8 cellular contexts compared by ENCODE assay signal in the genomic region with DNA sequence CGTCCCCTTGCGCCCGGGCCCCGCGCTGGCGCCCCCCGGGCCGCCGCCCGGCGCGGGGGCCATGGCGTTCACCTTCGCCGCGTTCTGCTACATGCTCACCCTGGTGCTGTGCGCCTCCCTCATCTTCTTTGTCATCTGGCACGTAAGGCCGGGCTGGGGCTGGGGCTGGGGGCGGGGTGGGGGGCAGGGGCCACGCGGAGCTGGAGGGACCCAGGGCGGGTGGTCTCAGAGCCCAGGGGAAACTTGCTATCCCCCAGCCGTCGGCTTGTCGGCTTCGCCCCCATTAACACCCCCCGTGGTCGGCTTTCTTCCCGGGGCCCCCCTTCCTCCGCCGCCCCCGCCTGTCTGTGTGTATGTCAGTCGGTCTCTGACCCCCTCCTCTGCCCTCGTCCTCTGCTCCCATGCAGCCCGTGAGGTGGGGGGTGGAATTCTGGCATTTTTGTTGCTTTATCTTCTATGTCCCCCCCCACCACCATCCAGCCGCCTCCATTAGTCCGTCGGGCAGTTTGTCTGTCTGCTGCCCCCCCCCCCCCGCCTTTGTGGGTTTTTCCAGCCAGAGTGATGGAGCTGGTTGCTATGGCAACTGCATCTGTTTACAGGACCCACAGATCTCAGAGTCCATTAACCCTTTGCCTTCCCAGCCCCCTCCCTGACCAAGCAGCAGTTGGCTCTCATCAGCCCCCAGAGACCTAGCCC. TPM values are rescaled to one million over a fixed set of nuclear protein-coding genes. Genes with fewer than 3 reads are reported as not detected.
DNase-seq lines count a peak whose midpoint lies in the region; ATAC-seq and TF ChIP-seq lines count a peak whose summit lies in the region.

No MANE protein-coding gene starts in this region.

- H3K4me1 ChIP-seq in Peyer's patch (peaks cover 3 to 28% (median 19%) of the 10 kb centered on the region in 4 donors), spleen (peaks cover 10 to 63% (median 31%) of the 10 kb centered on the region in 6 donors)

- H3K36me3 ChIP-seq in Peyer's patch = peaks cover 0 to 31% (median 0%) of the 10 kb centered on the region in 3 donors
- H3K36me3 ChIP-seq in spleen = peaks cover 0 to 39% (median 33%) of the 10 kb centered on the region in 6 donors

- no peaks in the 10 kb centered on the region for H3K9me3 Mint-ChIP-seq in effector memory CD8-positive, alpha-beta T cell

- H3K36me3 Mint-ChIP-seq in effector memory CD8-positive, alpha-beta T cell (ENCODE audit: insufficient read depth) = peaks cover 59% of the 10 kb centered on the region

- peaks cover 47 to 52% of the 10 kb centered on the region in 2 donors for H3K4me1 Mint-ChIP-seq in effector memory CD8-positive, alpha-beta T cell (ENCODE audit: low read depth in 2 of 2)

- TF ChIP-seq POLR2A in Peyer's patch (IDR thresholded peaks at IDR 0.05) (no peak), spleen (IDR thresholded peaks at IDR 0.05) (no peak)

- H3K4me3 Mint-ChIP-seq in effector memory CD8-positive, alpha-beta T cell = peak overlapping the region; percentile 70 to 76

- H3K27ac ChIP-seq in Peyer's patch (peak overlapping the region in 1 of 4 donors; percentile 83), spleen (peak overlapping the region in 1 of 8 donors; percentile 69)

- no peaks in the 10 kb centered on the region for H3K9me3 ChIP-seq in Peyer's patch
- no peaks in the 10 kb centered on the region for H3K9me3 ChIP-seq in spleen

- no peaks in the 10 kb centered on the region for H3K27me3 Mint-ChIP-seq in effector memory CD8-positive, alpha-beta T cell

- ATAC-seq in effector memory CD8-positive, alpha-beta T cell (replicated peaks) = no peak

- TF ChIP-seq CTCF in Peyer's patch (IDR thresholded peaks at IDR 0.05) (no peak), spleen (IDR thresholded peaks at IDR 0.05 in 8 of 11, conservative IDR thresholded peaks at IDR 0.05 in 3 of 11) (no peak)

- peak overlapping the region; percentile 89 to 92 for H3K27ac Mint-ChIP-seq in effector memory CD8-positive, alpha-beta T cell

- intact Hi-C loops in spleen (cut with DNase I; ENCODE audit: low total_unique reads) = no loop called here

- no peaks in the 10 kb centered on the region for H3K27me3 ChIP-seq in Peyer's patch
- peaks cover 0 to 17% (median 0%) of the 10 kb centered on the region in 7 donors for H3K27me3 ChIP-seq in spleen (replicated peaks in 1 of 7)

- WGBS in spleen, 5 donors = 3 to 6% (median 4%) methylated on average over 26 to 40 of the region's 40 CpGs

- H3K4me3 ChIP-seq in Peyer's patch (peak overlapping the region in 3 of 4 donors; percentile 23 to 69 (median 48)), spleen (peak overlapping the region in 2 of 8 donors; percentile 34 to 65)

- DNase-seq in NCI-H82 (lab: John Stamatoyannopoulos, UW) (peak; percentile 53), NCI-H82 treated with DMSO at 0.1 percent for 48 hours (lab: John Stamatoyannopoulos, UW; ENCODE audit: unreplicated experiment) (no peak), Peyer's patch (no peak), spleen (peak; percentile 77), T1000 (lab: John Stamatoyannopoulos, UW) (no peak), H4 (ENCODE audit: low spot score) (no peak)
- no peak for DNase-seq in effector memory CD8-positive, alpha-beta T cell
- no peak for DNase-seq in activated CD4-positive, CD25-positive, alpha-beta regulatory T cell (lab: John Stamatoyannopoulos, UW)

RNA-seq across cellular contexts. Expression of a gene that starts 0.6 kb away (rescaled TPM):
- not detected for total RNA-seq in Peyer's patch
- total RNA-seq in spleen = 1 to 10 TPM in 3 of 7 donors, under 1 TPM in 2, not detected in 2; 0.40 to 1.9 (median 1.3) TPM
- under 1 TPM; 0.20 to 0.57 (median 0.26) TPM for polyA plus RNA-seq in spleen
- total RNA-seq in H4 (2014; rRNA removed; shearing (Covaris generic)) = 8.4 and 10.8 TPM in 2 replicates

RNA-seq across cellular contexts. Expression of a gene that starts 10.1 kb away (rescaled TPM):
- total RNA-seq in Peyer's patch (100 to 1,000 TPM in 2 of 4 donors, 10 to 100 TPM in 2; 80.0 to 161 (median 103) TPM), spleen (100 to 1,000 TPM; 101 to 130 (median 123) TPM)
- polyA plus RNA-seq in spleen = 100 to 1,000 TPM in 1 of 3 donors, 10 to 100 TPM in 2; 66.8 to 150 (median 77.0) TPM
- total RNA-seq in H4 (2014; rRNA removed; shearing (Covaris generic)) = 98.6 and 111 TPM in 2 replicates

RNA-seq across cellular contexts. Expression of a gene that starts 10.4 kb away (rescaled TPM):
- total RNA-seq in Peyer's patch = 100 to 1,000 TPM in 3 of 4 donors, 10 to 100 TPM in 1; 52.0 to 132 (median 115) TPM
- total RNA-seq in spleen = 10 to 100 TPM; 34.7 to 50.4 (median 40.4) TPM
- polyA plus RNA-seq in spleen = 10 to 100 TPM; 48.3 to 60.1 (median 49.3) TPM
- total RNA-seq in H4 (2014; rRNA removed; shearing (Covaris generic)) = 114 and 120 TPM in 2 replicates

RNA-seq across cellular contexts. Expression of a gene that starts 13.2 kb away (rescaled TPM):
- total RNA-seq in Peyer's patch (under 1 TPM in 2 of 4 donors, not detected in 2; 0.27 to 0.35 TPM), spleen (under 1 TPM in 1 of 7 donors, not detected in 6; 0.34 TPM)
- under 1 TPM in 2 of 3 donors, not detected in 1; 0.02 TPM for polyA plus RNA-seq in spleen
- total RNA-seq in H4 (2014; rRNA removed; shearing (Covaris generic)) = 0.08 and 0.10 TPM in 2 replicates

RNA-seq across cellular contexts. Expression of a gene that starts 21.0 kb away (rescaled TPM):
- 10 to 100 TPM in 3 of 4 donors, 1 to 10 TPM in 1; 8.3 to 28.0 (median 13.2) TPM for total RNA-seq in Peyer's patch
- total RNA-seq in spleen = 10 to 100 TPM in 6 of 7 donors, 1 to 10 TPM in 1; 8.8 to 30.8 (median 18.3) TPM
- polyA plus RNA-seq in spleen = 10 to 100 TPM in 1 of 3 donors, 1 to 10 TPM in 2; 5.5 to 19.5 (median 7.8) TPM
- 9.0 and 15.1 TPM in 2 replicates for total RNA-seq in H4 (2014; rRNA removed; shearing (Covaris generic))

Comparison
In these comparisons a context has a peak if more than half of its experiments do, and no peak if none do; other contexts are left out.
1. DNase-seq: peak in NCI-H82 (single experiment) and spleen (single experiment); none in NCI-H82 treated with DMSO at 0.1 percent for 48 hours (single experiment), Peyer's patch (0 of 3), effector memory CD8-positive, alpha-beta T cell (0 of 3), activated CD4-positive, CD25-positive, alpha-beta regulatory T cell (0 of 4), T1000 (single experiment) and H4 (single experiment).